Comparison of ENCODE assay signal across 16 cellular contexts in the genomic region with DNA sequence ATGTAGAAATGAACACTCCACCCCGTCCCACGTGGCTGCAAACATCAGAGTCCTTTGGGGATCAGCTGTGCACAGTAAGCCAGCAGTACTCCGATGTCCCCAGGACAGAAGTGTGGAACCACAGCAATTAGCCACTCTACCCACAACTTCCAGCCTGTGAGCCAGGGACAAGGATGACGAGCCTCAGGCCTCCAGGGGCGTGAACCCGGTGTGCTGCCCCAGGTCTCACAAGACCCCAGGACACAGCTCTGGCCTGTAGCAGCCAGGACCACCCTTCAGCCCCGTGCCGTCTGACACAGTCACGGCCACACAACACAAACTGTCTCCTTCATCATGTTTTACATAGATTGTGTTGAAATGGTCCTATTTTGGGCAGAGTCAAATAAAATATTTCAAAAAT.
DNase-seq lines count a peak whose midpoint lies in the region; ATAC-seq, FAIRE-seq and TF ChIP-seq lines count a peak whose summit lies in the region.
"Had no signal": no experiment of that assay in that cellular context is flagged by ENCODE, and none has a peak within 500 bp of the region (broad histone marks: within the 10 kb centered on the region; RNA-seq: fewer than 3 reads in every experiment).

No MANE protein-coding gene starts in this region.

- peak overlapping the region in 1 of 2 experiments; percentile 68; a peak in 2 of 4 replicates for H3K9ac ChIP-seq in K562 (ENCODE audit: insufficient read depth in 1 of 2, low read depth in 2 of 2, low read length in 2 of 2)
- no peak overlapping the region for H3K9ac ChIP-seq in neuronal stem cell (ENCODE audit: low read depth, low read length, poor library complexity)

- no peak overlapping the region for H2BK120ac ChIP-seq in neuronal stem cell (ENCODE audit: low read depth, low read length)

- no peak overlapping the region for H3K4ac ChIP-seq in neuronal stem cell (ENCODE audit: low read length)

- FAIRE-seq in K562 (lab: Jason Lieb, UNC), result peak; percentile 15
- FAIRE-seq: GM19239 had no signal

- no peak overlapping the region for H2AK5ac ChIP-seq in neuronal stem cell (ENCODE audit: low read depth, low read length)

- intact Hi-C loops in K562 (cut with micrococcal nuclease) (no loop called here), mucosa of descending colon (cut with DNase I, micrococcal nuclease) (no loop called here)

- H3K79me2 ChIP-seq in K562 (ENCODE audit: control insufficient read depth, insufficient read depth, low read length), result no peaks in the 10 kb centered on the region

- ATAC-seq in K562 (peak; percentile 30), mucosa of descending colon (peak; percentile 7), HG03095 (IDR thresholded peaks at IDR 0.05; ENCODE audit: unreplicated experiment) (no peak)
- ATAC-seq: PC-3 had no signal

- TF ChIP-seq CTCF in K562 (IDR thresholded peaks at IDR 0.05 in 2 of 3, conservative IDR thresholded peaks at IDR 0.05 in 1 of 3; ENCODE audit: insufficient read depth in 2 of 3, low read depth in 1 of 3, low read length in 3 of 3) (no peak), mucosa of descending colon (IDR thresholded peaks at IDR 0.05) (no peak)

- no peak overlapping the region for H3K14ac ChIP-seq in neuronal stem cell (ENCODE audit: low read length)

- H3K4me1 Mint-ChIP-seq in activated naive CD4-positive, alpha-beta T cell treated with anti-CD3 and anti-CD28 coated beads, Interleukin-2, amount 10 ng/mL, durations not matched to agents 7 days and 5 days, result peaks cover 16% of the 10 kb centered on the region

- no peak for TF ChIP-seq POLR2A in K562 (conservative IDR thresholded peaks at IDR 0.05)

- H3K9me3 Mint-ChIP-seq in activated naive CD4-positive, alpha-beta T cell treated with anti-CD3 and anti-CD28 coated beads, Interleukin-2, amount 10 ng/mL, durations not matched to agents 7 days and 5 days, result peaks cover 12% of the 10 kb centered on the region

- H4K8ac ChIP-seq in neuronal stem cell (ENCODE audit: low read depth, low read length), result no peak overlapping the region

- no peak overlapping the region for H4K91ac ChIP-seq in neuronal stem cell (ENCODE audit: low read depth, low read length, poor library complexity)

- H3K4me3 ChIP-seq in K562, result no peak overlapping the region
- H3K4me3 ChIP-seq in mucosa of descending colon, result no peak overlapping the region
- no peak overlapping the region for H3K4me3 ChIP-seq in neuronal stem cell (ENCODE audit: low read length in 2 of 2)

- peaks cover 12% of the 10 kb centered on the region for H3K36me3 Mint-ChIP-seq in activated naive CD4-positive, alpha-beta T cell treated with anti-CD3 and anti-CD28 coated beads, Interleukin-2, amount 10 ng/mL, durations not matched to agents 7 days and 5 days

- H3K18ac ChIP-seq in neuronal stem cell (ENCODE audit: low read length), result no peak overlapping the region

- POLR2A ChIA-PET in K562 (lab: Yijun Ruan, JAX), result interaction anchor here (0.8 to 1.3 kb wide), 3 partner anchors 10 to 18 kb away, joined by 3 to 6 read pairs (median 4); no protein-coding TSS in a partner anchor

- CTCF ChIA-PET in activated naive CD4-positive, alpha-beta T cell treated with anti-CD3 and anti-CD28 coated beads, Interleukin-2, amount 10 ng/mL, durations not matched to agents 7 days and 5 days (lab: Charles Lee), result no interaction called here
- CTCF ChIA-PET in K562 (lab: Yijun Ruan, JAX; ENCODE audit: low intra/inter-chr PET ratio), result no interaction called here

- H3K27ac ChIP-seq in K562 (ENCODE audit: extremely low read depth, low read depth, low read length) (no peak overlapping the region), neuronal stem cell (replicated peaks; ENCODE audit: low read length) (no peak overlapping the region)

- WGBS in K562 (ENCODE audit: insufficient coverage, low coverage, missing lambda C conversion rate), result 44% methylated on average over 8 of the region's 9 CpGs
- WGBS in neuronal stem cell (ENCODE audit: extremely low coverage in 2 of 2, insufficient read length in 2 of 2, insufficient replicate concordance in 1 of 2), 2 donors, result no CpG with 5 or more reads among the region's 9 CpGs

- no peak overlapping the region for H2AFZ ChIP-seq in K562 (ENCODE audit: low read depth, low read length)
- H2AFZ ChIP-seq in neuronal stem cell (ENCODE audit: low read length), result no peak overlapping the region

- no peak for TF ChIP-seq RAD21 in K562 (CRISPR knock-in tag; conservative IDR thresholded peaks at IDR 0.05 in 1 of 2, IDR thresholded peaks at IDR 0.05 in 1 of 2)

- no peak for TF ChIP-seq EP300 in K562 (IDR thresholded peaks at IDR 0.05; ENCODE audit: low read length)

- BruUV-seq in K562 (replicated peaks; lab: Mats Ljungman, UMichigan), result no TSS peak

- no peak overlapping the region for H2BK5ac ChIP-seq in neuronal stem cell (ENCODE audit: low read length)

- H3K4me2 ChIP-seq in K562 (ENCODE audit: insufficient read depth, low read length) (no peak overlapping the region), neuronal stem cell (ENCODE audit: insufficient read depth, low read length, poor library complexity, severe bottlenecking) (no peak overlapping the region)

- no peak overlapping the region for H2BK12ac ChIP-seq in neuronal stem cell (ENCODE audit: low read length)

- H3K27me3 Mint-ChIP-seq in activated naive CD4-positive, alpha-beta T cell treated with anti-CD3 and anti-CD28 coated beads, Interleukin-2, amount 10 ng/mL, durations not matched to agents 7 days and 5 days, result no peaks in the 10 kb centered on the region

- no peak overlapping the region for H3K27ac Mint-ChIP-seq in activated naive CD4-positive, alpha-beta T cell treated with anti-CD3 and anti-CD28 coated beads, Interleukin-2, amount 10 ng/mL, durations not matched to agents 7 days and 5 days
- H3K27ac Mint-ChIP-seq: CD14-positive monocyte had no signal

- in situ Hi-C loops in K562 (cut with MboI), result no loop called here

- H3K23ac ChIP-seq in neuronal stem cell (ENCODE audit: low read depth, low read length, poor library complexity), result no peak overlapping the region

- peak; percentile 17 for DNase-seq in activated naive CD4-positive, alpha-beta T cell treated with anti-CD3 and anti-CD28 coated beads, Interleukin-2, amount 10 ng/mL, durations not matched to agents 7 days and 5 days
- no peak for DNase-seq in activated naive CD4-positive, alpha-beta T cell treated with Interleukin-2 at 50 U/mL for 16 hours
- DNase-seq in K562 (ENCODE audit: extremely low read depth in 1 of 4, low spot score in 3 of 4), result no peak
- no peak for DNase-seq in mucosa of descending colon
- no peak for DNase-seq in neuronal stem cell (ENCODE audit: low spot score)
- no peak for DNase-seq in NCI-H69 (lab: John Stamatoyannopoulos, UW)
- DNase-seq: HCEC 1CT, KBM-7, NCI-H1436, NCI-H2029, NCI-H2171, NCI-H446, PC-3 had no signal

- H3K27me3 ChIP-seq in K562 (ENCODE audit: control insufficient read depth in 2 of 2, insufficient read depth in 2 of 2, low read length in 2 of 2), result no peaks in the 10 kb centered on the region
- no peaks in the 10 kb centered on the region for H3K27me3 ChIP-seq in neuronal stem cell (ENCODE audit: control insufficient read depth in 3 of 3, insufficient read depth in 3 of 3, low read depth in 1 of 3, low read length in 3 of 3)

- H3K4me3 Mint-ChIP-seq in activated naive CD4-positive, alpha-beta T cell treated with anti-CD3 and anti-CD28 coated beads, Interleukin-2, amount 10 ng/mL, durations not matched to agents 7 days and 5 days, result no peak overlapping the region
- H3K4me3 Mint-ChIP-seq: CD14-positive monocyte had no signal

- H3K9me1 ChIP-seq in K562 (ENCODE audit: control insufficient read depth, insufficient read depth, low read length), result no peaks in the 10 kb centered on the region

- peaks cover 7% of the 10 kb centered on the region for H4K20me1 ChIP-seq in K562 (replicated peaks; ENCODE audit: control insufficient read depth, insufficient read depth, low read length)

- H3K79me1 ChIP-seq in neuronal stem cell (ENCODE audit: low read depth, low read length), result no peaks in the 10 kb centered on the region

- H3K36me3 ChIP-seq in K562 (ENCODE audit: control insufficient read depth, insufficient read depth, low read length) (peaks cover 12% of the 10 kb centered on the region; the same call in 2 of the 3 replicates), mucosa of descending colon (ENCODE audit: low read depth) (peaks cover 5% of the 10 kb centered on the region), neuronal stem cell (replicated peaks in 1 of 2; ENCODE audit: control insufficient read depth in 2 of 2, insufficient read depth in 2 of 2, low read length in 2 of 2) (peaks cover 9 to 22% of the 10 kb centered on the region in 2 donors)

- H3K4me1 ChIP-seq in K562 (replicated peaks in 1 of 2; ENCODE audit: control insufficient read depth in 2 of 2, insufficient read depth in 2 of 2, low read length in 2 of 2) (peaks cover 0 to 33% of the 10 kb centered on the region in 2 experiments; a peak in 2 of 5 replicates), mucosa of descending colon (ENCODE audit: low read depth) (peaks cover 2% of the 10 kb centered on the region), neuronal stem cell (ENCODE audit: control insufficient read depth in 2 of 2, insufficient read depth in 1 of 2, low read depth in 1 of 2, low read length in 2 of 2) (peaks cover 0 to 6% of the 10 kb centered on the region in 2 donors)

- H3K9me3 ChIP-seq in K562 (replicated peaks; ENCODE audit: control insufficient read depth, insufficient read depth, low read depth, low read length), result no peaks in the 10 kb centered on the region
- no peaks in the 10 kb centered on the region for H3K9me3 ChIP-seq in mucosa of descending colon
- H3K9me3 ChIP-seq in neuronal stem cell (replicated peaks in 1 of 2; ENCODE audit: control insufficient read depth in 2 of 2, insufficient read depth in 1 of 2, low read depth in 1 of 2, low read length in 2 of 2), result peaks cover 0 to 9% of the 10 kb centered on the region in 2 donors

- no peak overlapping the region for H2BK15ac ChIP-seq in neuronal stem cell (ENCODE audit: low read length)

TF ChIP-seq in K562, 482 proteins besides CTCF, POLR2A, EP300 and RAD21 (continues in another document):
- TF ChIP-seq MCM3 (IDR thresholded peaks at IDR 0.05) (no peak), SP1 (CRISPR knock-in tag; IDR thresholded peaks at IDR 0.05) (no peak), TRIM28 (IDR thresholded peaks at IDR 0.05) (no peak), RBM22 (IDR thresholded peaks at IDR 0.05; ENCODE audit: low read depth, low read length, poor library complexity, severe bottlenecking) (peak; percentile 43), DNMT1 (IDR thresholded peaks at IDR 0.05) (no peak)
- TF ChIP-seq, protein P1, sequence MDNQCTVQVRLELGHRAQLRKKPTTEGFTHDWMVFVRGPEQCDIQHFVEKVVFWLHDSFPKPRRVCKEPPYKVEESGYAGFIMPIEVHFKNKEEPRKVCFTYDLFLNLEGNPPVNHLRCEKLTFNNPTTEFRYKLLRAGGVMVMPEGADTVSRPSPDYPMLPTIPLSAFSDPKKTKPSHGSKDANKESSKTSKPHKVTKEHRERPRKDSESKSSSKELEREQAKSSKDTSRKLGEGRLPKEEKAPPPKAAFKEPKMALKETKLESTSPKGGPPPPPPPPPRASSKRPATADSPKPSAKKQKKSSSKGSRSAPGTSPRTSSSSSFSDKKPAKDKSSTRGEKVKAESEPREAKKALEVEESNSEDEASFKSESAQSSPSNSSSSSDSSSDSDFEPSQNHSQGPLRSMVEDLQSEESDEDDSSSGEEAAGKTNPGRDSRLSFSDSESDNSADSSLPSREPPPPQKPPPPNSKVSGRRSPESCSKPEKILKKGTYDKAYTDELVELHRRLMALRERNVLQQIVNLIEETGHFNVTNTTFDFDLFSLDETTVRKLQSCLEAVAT (IDR thresholded peaks at IDR 0.05), result no peak
